ENCODE assay signal across 30 cellular contexts in the genomic region with DNA sequence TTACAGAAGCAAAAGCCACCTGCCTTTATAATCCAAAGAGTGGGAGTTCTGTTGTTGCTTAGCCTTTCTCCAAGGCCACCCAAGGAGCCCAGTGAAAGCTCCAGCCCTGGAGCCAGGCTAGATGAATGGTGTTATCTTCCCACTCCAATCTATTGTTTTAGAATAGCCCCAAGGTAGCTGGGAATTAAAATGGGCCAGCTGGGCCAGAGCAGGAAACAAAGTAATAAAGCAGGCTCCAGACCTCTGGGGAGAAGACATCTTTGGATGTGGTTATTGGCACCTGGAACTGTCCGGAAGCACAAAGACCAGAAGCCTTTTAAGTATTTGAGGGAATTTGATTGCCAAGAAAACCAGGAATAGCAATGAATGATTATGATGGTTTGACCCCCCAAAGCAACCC. TPM values are rescaled to one million over a fixed set of nuclear protein-coding genes. Genes with fewer than 3 reads are reported as not detected.
"Had no signal": no experiment of that assay in that cellular context is flagged by ENCODE, and none has a peak within 500 bp of the region (broad histone marks: within the 10 kb centered on the region; RNA-seq: fewer than 3 reads in every experiment).

No MANE protein-coding gene starts in this region.

- H3K27ac Mint-ChIP-seq: activated B cell treated with CpG ODN at 0.5 μM for 24 hours; activated CD4-positive, alpha-beta T cell treated with anti-CD3 and anti-CD28 coated beads for 36 hours; activated naive CD8-positive, alpha-beta T cell; effector memory CD8-positive, alpha-beta T cell; mesothelial cell of epicardium; naive thymus-derived CD4-positive, alpha-beta T cell; stimulated activated naive B cell treated with anti-CD40 and anti-IgM and Interleukin-4, amounts not matched to agents 10 μg/mL and 1 μg/mL and 100 μg/mL, for 72 hours had no signal

- H3K9me3 ChIP-seq: body of pancreas, colonic mucosa, gastroesophageal sphincter, pancreas, prostate gland, suprapubic skin, tibial artery, upper lobe of right lung had no signal

- H3K36me3 ChIP-seq: colonic mucosa, gastroesophageal sphincter, pancreas, prostate gland, suprapubic skin, tibial artery, upper lobe of right lung had no signal

- H3K36me3 Mint-ChIP-seq: mesothelial cell of epicardium; naive thymus-derived CD4-positive, alpha-beta T cell; stimulated activated naive B cell treated with anti-CD40 and anti-IgM and Interleukin-4, amounts not matched to agents 10 μg/mL and 1 μg/mL and 100 μg/mL, for 72 hours had no signal

- H3K4me3 ChIP-seq: body of pancreas, colonic mucosa, gastroesophageal sphincter, hepatocyte, pancreas, prostate gland, smooth muscle cell, suprapubic skin, tibial artery, upper lobe of right lung had no signal

- H3K4me1 Mint-ChIP-seq: activated B cell treated with CpG ODN at 0.5 μM for 24 hours; activated CD4-positive, alpha-beta T cell treated with anti-CD3 and anti-CD28 coated beads for 36 hours; mesothelial cell of epicardium; naive thymus-derived CD4-positive, alpha-beta T cell; stimulated activated naive B cell treated with anti-CD40 and anti-IgM and Interleukin-4, amounts not matched to agents 10 μg/mL and 1 μg/mL and 100 μg/mL, for 72 hours had no signal

- H3K9me3 Mint-ChIP-seq: activated B cell treated with CpG ODN at 0.5 μM for 24 hours; effector memory CD8-positive, alpha-beta T cell; mesothelial cell of epicardium; stimulated activated naive B cell treated with anti-CD40 and anti-IgM and Interleukin-4, amounts not matched to agents 10 μg/mL and 1 μg/mL and 100 μg/mL, for 72 hours had no signal

- H3K4me1 ChIP-seq: body of pancreas, colonic mucosa, gastroesophageal sphincter, pancreas, prostate gland, suprapubic skin, upper lobe of right lung had no signal

- H3K4me3 Mint-ChIP-seq: activated B cell treated with CpG ODN at 0.5 μM for 24 hours; activated CD4-positive, alpha-beta T cell treated with anti-CD3 and anti-CD28 coated beads for 36 hours; activated naive CD8-positive, alpha-beta T cell; effector memory CD8-positive, alpha-beta T cell; mesothelial cell of epicardium; naive thymus-derived CD4-positive, alpha-beta T cell; stimulated activated naive B cell treated with anti-CD40 and anti-IgM and Interleukin-4, amounts not matched to agents 10 μg/mL and 1 μg/mL and 100 μg/mL, for 72 hours had no signal

- H3K27me3 ChIP-seq: body of pancreas, colonic mucosa, gastroesophageal sphincter, pancreas, tibial artery, upper lobe of right lung had no signal

- H3K27ac ChIP-seq: body of pancreas, colonic mucosa, gastroesophageal sphincter, hepatocyte, pancreas, prostate gland, suprapubic skin, tibial artery, upper lobe of right lung had no signal

- DNase-seq: activated B cell treated with CpG ODN at 0.5 μM for 24 hours; activated CD4-positive, alpha-beta T cell treated with anti-CD3 and anti-CD28 coated beads for 36 hours; activated CD4-positive, alpha-beta T cell treated with anti-CD3 and anti-CD28 coated beads, Interleukin-2, amount 50 U/mL, for 4 hours; activated CD8-positive, alpha-beta memory T cell treated with anti-CD3 and anti-CD28 coated beads for 24 hours; activated effector memory CD4-positive, alpha-beta T cell treated with Interleukin-2 at 50 U/mL for 16 hours; activated naive CD4-positive, alpha-beta T cell treated with Interleukin-2 at 50 U/mL for 16 hours; anterior cingulate cortex; body of pancreas; cerebellar nuclear complex; colonic mucosa; effector memory CD8-positive, alpha-beta T cell; left cardiac atrium; mammary epithelial cell; naive thymus-derived CD4-positive, alpha-beta T cell; nucleus accumbens; pancreas; retina; stimulated activated CD4-positive, alpha-beta T cell treated with anti-CD3 and anti-CD28 coated beads, Interleukin-1b, Interleukin-23, amount 100 ng/mL, for 48 hours; stimulated activated CD4-positive, alpha-beta T cell treated with anti-CD3 and anti-CD28 coated beads, Interleukin-4, amount 100 ng/mL, for 4 hours; stimulated activated naive B cell treated with anti-CD40 and anti-IgM and Interleukin-4, amounts not matched to agents 10 μg/mL and 1 μg/mL and 100 μg/mL, for 72 hours; T-helper 2 cell; tibial artery; upper lobe of right lung had no signal

RNA-seq across cellular contexts. Expression of a gene that starts 8.8 kb away (rescaled TPM):
- total RNA-seq: activated B cell treated with CpG ODN at 0.5 μM for 24 hours, mammary epithelial cell had no signal
- polyA plus RNA-seq: mammary epithelial cell; naive thymus-derived CD4-positive, alpha-beta T cell had no signal
